8 cellular contexts compared by ENCODE assay signal in the genomic region with DNA sequence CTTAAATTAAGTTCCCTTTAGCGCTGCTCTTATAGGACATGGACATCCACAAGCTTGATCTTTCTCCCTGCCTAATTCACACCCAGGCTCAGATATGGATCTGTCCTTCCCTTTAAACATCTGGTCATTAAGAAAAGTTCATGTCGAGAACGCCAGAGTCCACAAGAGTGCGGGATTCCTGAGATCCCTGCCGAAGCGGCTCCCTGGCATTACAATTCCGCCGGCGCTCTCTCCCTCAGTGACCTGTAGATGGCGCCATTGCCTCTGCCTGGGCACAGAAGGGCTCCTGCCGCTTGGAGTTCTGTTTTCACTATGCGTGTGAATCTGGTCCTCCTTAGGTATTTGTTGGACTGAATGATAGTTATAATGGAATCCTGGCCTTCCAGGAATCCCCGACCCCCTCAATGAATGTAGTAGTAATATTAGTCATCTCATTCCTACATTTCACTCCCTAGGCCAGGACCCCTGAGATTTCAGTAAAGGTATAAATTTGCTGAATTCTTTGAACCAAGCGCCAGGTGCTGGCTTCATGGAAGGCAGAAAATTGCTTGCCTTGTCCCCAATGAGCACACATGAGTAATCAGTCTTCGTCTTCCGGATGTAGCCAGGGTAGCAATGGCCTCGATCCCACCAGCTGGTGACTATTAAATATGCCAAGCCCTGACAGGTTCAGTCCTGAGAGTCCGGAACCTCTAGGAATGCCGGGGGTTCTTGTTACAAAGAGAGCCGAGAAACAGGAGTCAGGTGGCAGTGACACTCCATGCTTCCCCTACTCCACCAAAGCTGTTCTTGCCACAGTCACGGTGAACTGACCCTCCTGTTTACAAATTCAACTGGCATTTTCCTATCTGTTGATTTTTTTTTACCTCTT. TPM values are rescaled to one million over a fixed set of nuclear protein-coding genes. Genes with fewer than 3 reads are reported as not detected.
A peak's percentile ranks its signal among the peaks of the same experiment; 100 is the strongest.
DNase-seq lines count a peak whose midpoint lies in the region.

No MANE protein-coding gene starts in this region.

- H3K36me3 Mint-ChIP-seq in CD8-positive, alpha-beta memory T cell: peaks cover 0 to 1% (median 0%) of the 10 kb centered on the region in 3 donors

- no peaks in the 10 kb centered on the region for H3K36me3 ChIP-seq in CD8-positive, alpha-beta memory T cell (ENCODE audit: insufficient read depth, low read length)
- no peaks in the 10 kb centered on the region for H3K36me3 ChIP-seq in HAP-1 (replicated peaks)

- H3K27ac ChIP-seq in CD8-positive, alpha-beta memory T cell (ENCODE audit: low read depth, low read length): no peak overlapping the region
- H3K27ac ChIP-seq in caudate nucleus (ENCODE audit: low read depth, low read length): no peak overlapping the region

- H3K27me3 ChIP-seq in CD8-positive, alpha-beta memory T cell (ENCODE audit: insufficient read depth, low read length, poor library complexity, severe bottlenecking): peaks cover 13% of the 10 kb centered on the region
- H3K27me3 ChIP-seq in HAP-1 (ENCODE audit: low read depth): no peaks in the 10 kb centered on the region

- H3K4me3 ChIP-seq in CD8-positive, alpha-beta memory T cell (ENCODE audit: low read length): no peak overlapping the region
- no peak overlapping the region for H3K4me3 ChIP-seq in HAP-1

- H3K4me1 Mint-ChIP-seq in CD8-positive, alpha-beta memory T cell: peaks cover 2 to 5% (median 4%) of the 10 kb centered on the region in 3 donors

- no peaks in the 10 kb centered on the region for H3K9me3 Mint-ChIP-seq in CD8-positive, alpha-beta memory T cell

- CTCF ChIA-PET in CD8-positive, alpha-beta memory T cell (lab: Charles Lee): interaction anchor here (2.1 to 3.0 kb wide), 2 partner anchors 9 to 86 kb away, joined by 12 read pairs; no protein-coding TSS in a partner anchor

- no peaks in the 10 kb centered on the region for H3K4me1 ChIP-seq in CD8-positive, alpha-beta memory T cell (ENCODE audit: insufficient read depth, low read length)
- H3K4me1 ChIP-seq in HAP-1: peaks cover 11% of the 10 kb centered on the region

- no peaks in the 10 kb centered on the region for H3K9me3 ChIP-seq in CD8-positive, alpha-beta memory T cell (ENCODE audit: low read length)
- no peaks in the 10 kb centered on the region for H3K9me3 ChIP-seq in HAP-1

- POLR2A ChIA-PET in CD8-positive, alpha-beta memory T cell (lab: Charles Lee): no interaction called here

- DNase-seq in CD8-positive, alpha-beta memory T cell: peak; percentile 34 to 68 (median 59)
- peak; percentile 76 to 91 for DNase-seq in HAP-1 (ENCODE audit: low spot score in 2 of 2)
- DNase-seq in NCI-H226: peak; percentile 51
- DNase-seq in activated CD4-positive, CD25-positive, alpha-beta regulatory T cell (lab: John Stamatoyannopoulos, UW): peak; percentile 19 to 35 (median 28)
- DNase-seq in caudate nucleus (lab: John Stamatoyannopoulos, UW): peak in 58 of 61 donors; percentile 5 to 84 (median 46)
- DNase-seq in islet precursor cell: peak; percentile 92
- peak; percentile 27 to 52 for DNase-seq in stimulated activated CD4-positive, alpha-beta T cell treated with anti-CD3 and anti-CD28 coated beads, Interleukin-1b, Interleukin-23, amount 100 ng/mL, for 1 hour (ENCODE audit: low read depth in 2 of 2)
- DNase-seq in cortex of kidney (lab: John Stamatoyannopoulos, UW): no peak

- peaks cover 19 to 43% of the 10 kb centered on the region in 2 donors for H3K27me3 Mint-ChIP-seq in CD8-positive, alpha-beta memory T cell

- in situ Hi-C loops in HAP-1 (cut with MboI; ENCODE audit: low sequenced_read_pairs): no loop called here

- no peak overlapping the region for H3K4me3 Mint-ChIP-seq in CD8-positive, alpha-beta memory T cell

- H3K27ac Mint-ChIP-seq in CD8-positive, alpha-beta memory T cell: peak overlapping the region in 1 of 8 donors; percentile 48

RNA-seq across cellular contexts. Expression of a gene that starts 26.4 kb away (rescaled TPM):
- not detected for total RNA-seq in CD8-positive, alpha-beta memory T cell
- not detected for polyA plus RNA-seq in CD8-positive, alpha-beta memory T cell

RNA-seq across cellular contexts. Expression of a gene that starts 38.4 kb away (rescaled TPM):
- total RNA-seq in CD8-positive, alpha-beta memory T cell: not detected
- not detected for polyA plus RNA-seq in CD8-positive, alpha-beta memory T cell

RNA-seq across cellular contexts. Expression of a gene that starts 41.6 kb away (rescaled TPM):
- total RNA-seq in CD8-positive, alpha-beta memory T cell: not detected
- not detected for polyA plus RNA-seq in CD8-positive, alpha-beta memory T cell
